10 cellular contexts compared by ENCODE assay signal in the genomic region with DNA sequence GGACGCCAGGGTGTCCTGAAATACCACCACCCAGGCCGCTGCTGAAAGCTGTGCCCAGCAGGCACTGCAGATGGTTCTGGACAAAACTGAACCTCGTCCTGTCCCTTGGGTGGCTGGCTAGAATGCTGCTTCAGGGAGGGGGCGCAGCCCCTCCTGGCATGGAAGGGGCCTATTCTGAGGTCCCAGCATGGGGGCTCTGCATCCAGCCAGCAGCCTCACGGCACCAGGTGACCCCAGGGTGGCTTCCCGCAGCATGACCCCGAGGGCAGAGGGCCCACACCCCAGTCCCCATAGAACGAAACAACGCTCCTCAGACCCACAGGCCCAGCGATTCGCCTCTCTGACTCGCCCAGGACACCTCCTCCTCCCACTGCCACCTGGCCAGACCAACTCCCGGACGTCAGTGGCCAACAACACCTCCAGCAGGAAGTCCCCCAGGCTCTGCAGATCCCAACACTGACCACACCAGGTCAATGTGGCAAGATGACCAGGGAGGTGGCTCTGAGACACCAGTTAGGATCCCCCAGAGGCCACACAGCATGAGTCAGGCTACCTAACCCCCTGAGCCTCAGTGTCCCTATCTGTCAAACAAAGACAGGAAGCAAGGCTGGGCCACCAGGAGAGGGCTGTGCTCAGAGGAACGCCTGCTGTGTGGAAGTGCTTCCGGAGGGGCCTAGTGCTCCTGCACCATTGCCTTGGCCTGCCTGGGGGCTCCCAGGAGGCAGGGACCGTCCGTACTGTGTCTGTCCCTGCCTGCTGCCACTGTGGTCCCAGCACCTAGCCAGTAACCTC. TPM values are rescaled to one million over a fixed set of nuclear protein-coding genes. Genes with fewer than 3 reads are reported as not detected.
DNase-seq lines count a peak whose midpoint lies in the region; ATAC-seq and TF ChIP-seq lines count a peak whose summit lies in the region.
"Had no signal": no experiment of that assay in that cellular context is flagged by ENCODE, and none has a peak within 500 bp of the region (broad histone marks: within the 10 kb centered on the region; RNA-seq: fewer than 3 reads in every experiment).

No MANE protein-coding gene starts in this region.

- H3K4me3 ChIP-seq in adipocyte (ENCODE audit: low read length) (no peak overlapping the region), mucosa of descending colon (no peak overlapping the region), uterus (no peak overlapping the region), SK-N-SH (ENCODE audit: low read depth in 2 of 2, low read length in 1 of 2) (no peak overlapping the region)

- TF ChIP-seq RAD21 in SK-N-SH (IDR thresholded peaks at IDR 0.05; ENCODE audit: low read length) = no peak

- H3K27me3 ChIP-seq in adipocyte (replicated peaks; ENCODE audit: control insufficient read depth, insufficient read depth, low read length) = no peaks in the 10 kb centered on the region
- no peaks in the 10 kb centered on the region for H3K27me3 ChIP-seq in uterus
- H3K27me3 ChIP-seq in SK-N-SH (ENCODE audit: insufficient read depth) = no peaks in the 10 kb centered on the region

- H3K4me2 ChIP-seq in SK-N-SH = no peak overlapping the region

- H3K9ac ChIP-seq in adipocyte (ENCODE audit: low read length) = peak overlapping the region; percentile 20
- H3K9ac ChIP-seq in SK-N-SH = no peak overlapping the region

- CTCF ChIA-PET in SK-N-SH (lab: Yijun Ruan, JAX) = interaction anchor here (0.6 kb wide), 1 partner anchor 105 kb away, joined by 3 read pairs; no protein-coding TSS in a partner anchor

- H3K36me3 ChIP-seq in adipocyte (ENCODE audit: control insufficient read depth, insufficient read depth, low read length, severe bottlenecking) (peaks cover 79% of the 10 kb centered on the region), mucosa of descending colon (ENCODE audit: low read depth) (peaks cover 10% of the 10 kb centered on the region), uterus (no peaks in the 10 kb centered on the region), SK-N-SH (replicated peaks in 1 of 2; ENCODE audit: control insufficient read depth in 1 of 2, insufficient read depth in 2 of 2, low read length in 1 of 2) (peaks cover 4 to 55% of the 10 kb centered on the region in 2 experiments)

- peaks cover 36% of the 10 kb centered on the region for H3K79me2 ChIP-seq in SK-N-SH (ENCODE audit: insufficient read depth)

- 96% methylated on average over 17 of the region's 18 CpGs for WGBS in SK-N-SH (ENCODE audit: low lambda C conversion rate)

- TF ChIP-seq POLR2A in uterus (IDR thresholded peaks at IDR 0.05) = no peak

- ATAC-seq in left ventricle myocardium superior (no peak), Right ventricle myocardium inferior (no peak), mucosa of descending colon (no peak), GM19351 (IDR thresholded peaks at IDR 0.05; ENCODE audit: unreplicated experiment) (no peak)

- TF ChIP-seq EP300 in SK-N-SH (IDR thresholded peaks at IDR 0.05; ENCODE audit: borderline replicate concordance in 1 of 2, low read depth in 1 of 2, low read length in 1 of 2) = no peak

- no peaks in the 10 kb centered on the region for H3K9me2 ChIP-seq in SK-N-SH

- H2AFZ ChIP-seq in SK-N-SH (ENCODE audit: low read depth) = no peak overlapping the region

- H4K20me1 ChIP-seq in SK-N-SH (ENCODE audit: insufficient read depth) = peaks cover 75% of the 10 kb centered on the region

- H3F3A ChIP-seq in SK-N-SH (replicated peaks; ENCODE audit: insufficient read depth) = peaks cover 6% of the 10 kb centered on the region

- H3K9me3 ChIP-seq in adipocyte (ENCODE audit: control insufficient read depth, low read length) (no peaks in the 10 kb centered on the region), mucosa of descending colon (no peaks in the 10 kb centered on the region), uterus (no peaks in the 10 kb centered on the region), SK-N-SH (no peaks in the 10 kb centered on the region)
- H3K9me3 ChIP-seq: Caco-2 had no signal

- H3K27ac ChIP-seq in uterus (peak overlapping the region; percentile 17 to 100), SK-N-SH (ENCODE audit: low read depth in 2 of 2, low read length in 1 of 2) (peak overlapping the region in 1 of 2 experiments; percentile 54; a peak in 1 of 4 replicates)

- intact Hi-C loops in left ventricle myocardium superior (cut with micrococcal nuclease) = no loop called here
- intact Hi-C loops in Right ventricle myocardium inferior (cut with DNase I) = no loop called here
- intact Hi-C loops in mucosa of descending colon (cut with DNase I, micrococcal nuclease) = no loop called here
- intact Hi-C loops in uterus (cut with DNase I; ENCODE audit: low total_unique reads) = no loop called here

- POLR2A ChIA-PET in SK-N-SH (lab: Yijun Ruan, JAX) = no interaction called here

- peak; percentile 30 for DNase-seq in left ventricle myocardium superior
- DNase-seq in Right ventricle myocardium inferior (ENCODE audit: missing footprints) = no peak
- DNase-seq in adipocyte (ENCODE audit: low read depth) = no peak
- DNase-seq in mucosa of descending colon = peak in 2 of 3 donors; percentile 28 to 56
- DNase-seq in uterus = peak in 1 of 2 donors; percentile 16
- no peak for DNase-seq in hepatic stellate cell (ENCODE audit: low spot score)
- DNase-seq in SK-N-SH = no peak
- DNase-seq: Caco-2, NCI-H82 had no signal

- no peak for TF ChIP-seq CTCF in mucosa of descending colon (IDR thresholded peaks at IDR 0.05)
- TF ChIP-seq CTCF in uterus (IDR thresholded peaks at IDR 0.05) = no peak
- no peak for TF ChIP-seq CTCF in SK-N-SH (IDR thresholded peaks at IDR 0.05)

- H3K4me1 ChIP-seq in adipocyte (ENCODE audit: control insufficient read depth, insufficient read depth, low read length) (peaks cover 69% of the 10 kb centered on the region), mucosa of descending colon (ENCODE audit: low read depth) (peaks cover 74% of the 10 kb centered on the region), uterus (peaks cover 6 to 37% of the 10 kb centered on the region in 2 donors), SK-N-SH (ENCODE audit: control insufficient read depth in 1 of 2, insufficient read depth in 2 of 2, low read depth in 1 of 2, low read length in 1 of 2) (peaks cover 25 to 69% of the 10 kb centered on the region in 2 experiments; a peak in 3 of 4 replicates)

TF ChIP-seq in SK-N-SH, 30 proteins besides CTCF, POLR2A, EP300 and RAD21:
- TF ChIP-seq YY1 (IDR thresholded peaks at IDR 0.05; ENCODE audit: low read depth) (no peak), NRF1 (IDR thresholded peaks at IDR 0.05; ENCODE audit: low read depth, low read length) (no peak)

RNA-seq across cellular contexts. Expression of gene MKNK2, which starts 6.1 kb away (rescaled TPM):
- 272 TPM for total RNA-seq in left ventricle myocardium superior
- 234 TPM for total RNA-seq in Right ventricle myocardium inferior
- 100 to 1,000 TPM; 252 to 330 (median 304) TPM for total RNA-seq in mucosa of descending colon
- 100 to 1,000 TPM in 2 of 4 donors, 10 to 100 TPM in 2; 34.6 to 155 (median 81.7) TPM for total RNA-seq in uterus
- polyA plus RNA-seq in SK-N-SH (2012; rRNA removed) = 58.9 and 65.4 TPM in 2 replicates
- polyA plus RNA-seq in SK-N-SH (2012; cell fraction: cytosol; rRNA removed) = 32.5 and 45.8 TPM in 2 replicates
- 109 and 141 TPM in 2 replicates for polyA plus RNA-seq in SK-N-SH (2012; cell fraction: nucleus; rRNA removed)

RNA-seq across cellular contexts. Expression of gene BTBD2, which starts 29.4 kb away (rescaled TPM):
- total RNA-seq in left ventricle myocardium superior (65.6 TPM), Right ventricle myocardium inferior (48.7 TPM), mucosa of descending colon (10 to 100 TPM; 66.0 to 82.3 (median 71.5) TPM), uterus (100 to 1,000 TPM in 1 of 4 donors, 10 to 100 TPM in 3; 48.2 to 105 (median 61.8) TPM)
- polyA plus RNA-seq in SK-N-SH (2012; rRNA removed) = 54.4 and 66.8 TPM in 2 replicates
- polyA plus RNA-seq in SK-N-SH (2012; cell fraction: cytosol; rRNA removed) = 21.2 and 45.9 TPM in 2 replicates
- polyA plus RNA-seq in SK-N-SH (2012; cell fraction: nucleus; rRNA removed) = 64.3 and 71.6 TPM in 2 replicates

RNA-seq across cellular contexts. Expression of gene MOB3A, which starts 51.2 kb away (rescaled TPM):
- total RNA-seq in left ventricle myocardium superior (17.5 TPM), Right ventricle myocardium inferior (14.3 TPM), mucosa of descending colon (10 to 100 TPM; 39.8 to 76.8 (median 43.7) TPM), uterus (10 to 100 TPM; 10.2 to 81.4 (median 20.7) TPM)
- 21.4 and 24.1 TPM in 2 replicates for polyA plus RNA-seq in SK-N-SH (2012; rRNA removed)
- polyA plus RNA-seq in SK-N-SH (2012; cell fraction: cytosol; rRNA removed) = 10.3 and 14.6 TPM in 2 replicates
- polyA plus RNA-seq in SK-N-SH (2012; cell fraction: nucleus; rRNA removed) = 18.1 and 18.8 TPM in 2 replicates

RNA-seq across cellular contexts. Expression of gene IZUMO4, which starts 51.8 kb away (rescaled TPM):
- total RNA-seq in left ventricle myocardium superior (1.9 TPM), Right ventricle myocardium inferior (1.4 TPM), mucosa of descending colon (1 to 10 TPM; 2.2 to 5.3 (median 3.4) TPM), uterus (10 to 100 TPM in 1 of 4 donors, 1 to 10 TPM in 3; 1.5 to 86.1 (median 5.7) TPM)
- 4.6 and 10.3 TPM in 2 replicates for polyA plus RNA-seq in SK-N-SH (2012; rRNA removed)
- polyA plus RNA-seq in SK-N-SH (2012; cell fraction: cytosol; rRNA removed) = 1.0 and 1.1 TPM in 2 replicates
- 72.7 and 86.9 TPM in 2 replicates for polyA plus RNA-seq in SK-N-SH (2012; cell fraction: nucleus; rRNA removed)

Comparison
In these comparisons a context has a peak if more than half of its experiments do, and no peak if none do; other contexts are left out.
1. DNase-seq: peak in left ventricle myocardium superior (single experiment) and mucosa of descending colon (2 of 3); none in Right ventricle myocardium inferior (single experiment), adipocyte (single experiment), hepatic stellate cell (single experiment) and SK-N-SH (single experiment).